Comparison of ENCODE assay signal across 37 cellular contexts in genomic region chr2:59256290-59256689, GRCh38.
"Had no signal": no experiment of that assay in that cellular context is flagged by ENCODE, and none has a peak within 500 bp of the region (broad histone marks: within the 10 kb centered on the region; RNA-seq: fewer than 3 reads in every experiment).

No MANE protein-coding gene starts in this region.

- DNase-seq: activated effector memory CD4-positive, alpha-beta T cell treated with anti-CD3 and anti-CD28 coated beads, Interleukin-2, amount 50 U/mL, for 16 hours; activated effector memory CD4-positive, alpha-beta T cell treated with Interleukin-2 at 50 U/mL for 16 hours; activated gamma-delta T cell; activated gamma-delta T cell treated with Interleukin-2 at 50 U/mL for 16 hours; activated naive CD4-positive, alpha-beta T cell; activated naive CD4-positive, alpha-beta T cell treated with anti-CD3 and anti-CD28 coated beads for 36 hours; activated naive CD4-positive, alpha-beta T cell treated with anti-CD3 and anti-CD28 coated beads, Interleukin-2, amount 10 ng/mL, durations not matched to agents 7 days and 5 days; activated naive CD4-positive, alpha-beta T cell treated with anti-CD3 and anti-CD28 coated beads, Interleukin-2, amount 50 U/mL, for 16 hours; activated naive CD4-positive, alpha-beta T cell treated with Interleukin-2 at 50 U/mL for 16 hours; activated naive CD8-positive, alpha-beta T cell treated with anti-CD3 and anti-CD28 coated beads for 36 hours; activated naive CD8-positive, alpha-beta T cell treated with anti-CD3 and anti-CD28 coated beads, Interleukin-2, amount 10 ng/mL, durations not matched to agents 7 days and 5 days; activated naive CD8-positive, alpha-beta T cell treated with anti-CD3 and anti-CD28 coated beads, Interleukin-2, amount 50 U/mL, for 24 hours; activated T-cell treated with anti-CD3 and anti-CD28 coated beads, Interleukin-2, amount 50 U/mL, for 24 hours; activated T-cell treated with anti-CD3 and anti-CD28 coated beads, Interleukin-2, amount 50 U/mL, for 4 hours; activated T-cell treated with anti-CD3 and anti-CD28 coated beads, Interleukin-2, amount 50 U/mL, for 48 hours; activated T-cell treated with anti-CD3 and anti-CD28 coated beads, Interleukin-2, amount 50 U/mL, for 72 hours; adrenal gland; amniotic stem cell; amygdala; anterior cingulate cortex; aorta; body of pancreas; brain microvascular endothelial cell; caudate nucleus; central memory CD4-positive, alpha-beta T cell; cerebellar nuclear complex had no signal

- H3K27ac ChIP-seq: adrenal gland, ascending aorta, body of pancreas, brain microvascular endothelial cell, breast epithelium, cardiac muscle cell had no signal

- H3K27me3 ChIP-seq: adrenal gland, ascending aorta, body of pancreas, brain microvascular endothelial cell, breast epithelium, cardiac muscle cell had no signal

- H3K4me3 Mint-ChIP-seq: activated naive CD4-positive, alpha-beta T cell treated with anti-CD3 and anti-CD28 coated beads for 36 hours; activated naive CD4-positive, alpha-beta T cell treated with anti-CD3 and anti-CD28 coated beads, Interleukin-2, amount 10 ng/mL, durations not matched to agents 7 days and 5 days; activated naive CD4-positive, alpha-beta T cell treated with anti-CD3 and anti-CD28 coated beads, Interleukin-2, amount 50 U/mL, for 24 hours; activated naive CD8-positive, alpha-beta T cell; activated naive CD8-positive, alpha-beta T cell treated with anti-CD3 and anti-CD28 coated beads for 36 hours; activated naive CD8-positive, alpha-beta T cell treated with anti-CD3 and anti-CD28 coated beads, Interleukin-2, amount 10 ng/mL, durations not matched to agents 7 days and 5 days; activated naive CD8-positive, alpha-beta T cell treated with anti-CD3 and anti-CD28 coated beads, Interleukin-2, amount 50 U/mL, for 24 hours; activated T-cell treated with anti-CD3 and anti-CD28 coated beads, Interleukin-2, amount 50 U/mL, for 24 hours; activated T-cell treated with anti-CD3 and anti-CD28 coated beads, Interleukin-2, amount 50 U/mL, for 4 hours; activated T-cell treated with anti-CD3 and anti-CD28 coated beads, Interleukin-2, amount 50 U/mL, for 72 hours; activated T-helper 1 cell treated with anti-CD3 and anti-CD28 coated beads, Interleukin-12 subunit alpha, Interleukin-12 subunit beta, Interleukin-2, Interleukin-4 antibody, amounts not matched to agents 30 ng/mL and 10 ng/mL and 1 ng/mL, durations not matched to agents 14 hours and 24 hours and 36 hours; activated T-helper 17 cell treated with anti-CD3 and anti-CD28 coated beads, Interleukin-2, amount 50 U/mL, for 72 hours; brain; central memory CD8-positive, alpha-beta T cell had no signal

- ATAC-seq: activated naive CD4-positive, alpha-beta T cell treated with anti-CD3 and anti-CD28 coated beads, Interleukin-2, amount 50 U/mL, for 72 hours; activated naive CD8-positive, alpha-beta T cell treated with anti-CD3 and anti-CD28 coated beads, Interleukin-2, amount 50 U/mL, for 24 hours; activated T-cell treated with anti-CD3 and anti-CD28 coated beads, Interleukin-2, amount 50 U/mL, for 4 hours; activated T-cell treated with anti-CD3 and anti-CD28 coated beads, Interleukin-2, amount 50 U/mL, for 72 hours; activated T-helper 17 cell treated with anti-CD3 and anti-CD28 coated beads, Interleukin-2, amount 50 U/mL, for 72 hours; body of pancreas had no signal

- H3K4me1 ChIP-seq: adrenal gland, ascending aorta, body of pancreas, breast epithelium had no signal

- H3K27me3 Mint-ChIP-seq: activated naive CD4-positive, alpha-beta T cell treated with anti-CD3 and anti-CD28 coated beads, Interleukin-2, amount 10 ng/mL, durations not matched to agents 7 days and 5 days; activated naive CD4-positive, alpha-beta T cell treated with anti-CD3 and anti-CD28 coated beads, Interleukin-2, amount 50 U/mL, for 24 hours; activated naive CD8-positive, alpha-beta T cell treated with anti-CD3 and anti-CD28 coated beads for 36 hours; activated naive CD8-positive, alpha-beta T cell treated with anti-CD3 and anti-CD28 coated beads, Interleukin-2, amount 50 U/mL, for 24 hours; activated T-cell treated with anti-CD3 and anti-CD28 coated beads, Interleukin-2, amount 50 U/mL, for 24 hours; activated T-helper 17 cell treated with anti-CD3 and anti-CD28 coated beads, Interleukin-2, amount 50 U/mL, for 72 hours; brain; central memory CD8-positive, alpha-beta T cell had no signal

- H3K9me3 ChIP-seq: adrenal gland, ascending aorta, body of pancreas, breast epithelium had no signal

- H3K36me3 Mint-ChIP-seq: activated naive CD4-positive, alpha-beta T cell treated with anti-CD3 and anti-CD28 coated beads, Interleukin-2, amount 10 ng/mL, durations not matched to agents 7 days and 5 days; activated naive CD4-positive, alpha-beta T cell treated with anti-CD3 and anti-CD28 coated beads, Interleukin-2, amount 50 U/mL, for 24 hours; activated naive CD4-positive, alpha-beta T cell treated with anti-CD3 and anti-CD28 coated beads, Interleukin-2, amount 50 U/mL, for 72 hours; activated naive CD8-positive, alpha-beta T cell; activated naive CD8-positive, alpha-beta T cell treated with anti-CD3 and anti-CD28 coated beads for 36 hours; activated naive CD8-positive, alpha-beta T cell treated with anti-CD3 and anti-CD28 coated beads, Interleukin-2, amount 10 ng/mL, durations not matched to agents 7 days and 5 days; brain had no signal

- H3K36me3 ChIP-seq: adrenal gland, ascending aorta, brain microvascular endothelial cell, breast epithelium, cardiac muscle cell had no signal

- H3K27ac Mint-ChIP-seq: activated naive CD4-positive, alpha-beta T cell treated with anti-CD3 and anti-CD28 coated beads for 36 hours; activated naive CD4-positive, alpha-beta T cell treated with anti-CD3 and anti-CD28 coated beads, Interleukin-2, amount 10 ng/mL, durations not matched to agents 7 days and 5 days; activated naive CD4-positive, alpha-beta T cell treated with anti-CD3 and anti-CD28 coated beads, Interleukin-2, amount 50 U/mL, for 24 hours; activated naive CD4-positive, alpha-beta T cell treated with anti-CD3 and anti-CD28 coated beads, Interleukin-2, amount 50 U/mL, for 72 hours; activated naive CD8-positive, alpha-beta T cell; activated naive CD8-positive, alpha-beta T cell treated with anti-CD3 and anti-CD28 coated beads for 36 hours; activated naive CD8-positive, alpha-beta T cell treated with anti-CD3 and anti-CD28 coated beads, Interleukin-2, amount 10 ng/mL, durations not matched to agents 7 days and 5 days; activated naive CD8-positive, alpha-beta T cell treated with anti-CD3 and anti-CD28 coated beads, Interleukin-2, amount 50 U/mL, for 24 hours; activated T-cell treated with anti-CD3 and anti-CD28 coated beads, Interleukin-2, amount 50 U/mL, for 24 hours; activated T-cell treated with anti-CD3 and anti-CD28 coated beads, Interleukin-2, amount 50 U/mL, for 72 hours; activated T-helper 1 cell treated with anti-CD3 and anti-CD28 coated beads, Interleukin-12 subunit alpha, Interleukin-12 subunit beta, Interleukin-2, Interleukin-4 antibody, amounts not matched to agents 30 ng/mL and 10 ng/mL and 1 ng/mL, durations not matched to agents 14 hours and 24 hours and 36 hours; activated T-helper 17 cell treated with anti-CD3 and anti-CD28 coated beads, Interleukin-2, amount 50 U/mL, for 72 hours; activated T-helper 2 cell treated with anti-CD3 and anti-CD28 coated beads, Interferon-gamma antibody, Interleukin-2, Interleukin-4, amounts not matched to agents 10 μg/mL and 5 μg/mL and 100 μg/mL, durations not matched to agents 14 hours and 24 hours and 36 hours; brain had no signal

- H3K4me1 Mint-ChIP-seq: activated naive CD4-positive, alpha-beta T cell treated with anti-CD3 and anti-CD28 coated beads, Interleukin-2, amount 10 ng/mL, durations not matched to agents 7 days and 5 days; activated naive CD4-positive, alpha-beta T cell treated with anti-CD3 and anti-CD28 coated beads, Interleukin-2, amount 50 U/mL, for 24 hours; activated naive CD8-positive, alpha-beta T cell treated with anti-CD3 and anti-CD28 coated beads for 36 hours; activated naive CD8-positive, alpha-beta T cell treated with anti-CD3 and anti-CD28 coated beads, Interleukin-2, amount 10 ng/mL, durations not matched to agents 7 days and 5 days; activated naive CD8-positive, alpha-beta T cell treated with anti-CD3 and anti-CD28 coated beads, Interleukin-2, amount 50 U/mL, for 24 hours; activated T-helper 17 cell treated with anti-CD3 and anti-CD28 coated beads, Interleukin-2, amount 50 U/mL, for 72 hours; brain; central memory CD8-positive, alpha-beta T cell had no signal

- H3K4me3 ChIP-seq: adrenal gland, ascending aorta, body of pancreas, breast epithelium, cardiac muscle cell had no signal
